ENCODE assay signal across 23 cellular contexts in genomic region chr13:108361769-108362168, GRCh38.
"Had no signal": no experiment of that assay in that cellular context is flagged by ENCODE, and none has a peak within 500 bp of the region (broad histone marks: within the 10 kb centered on the region; RNA-seq: fewer than 3 reads in every experiment).

No MANE protein-coding gene starts in this region.

- H3K27me3 Mint-ChIP-seq: dendritic cell treated with granulocyte-macrophage colony-stimulating factor and Interleukin-4, amounts not matched to agents 40 ng/mL and 50 ng/mL, for 4 days; memory B cell; stimulated activated memory B cell treated with anti-CD40 and anti-IgM and Interleukin-4, amounts not matched to agents 10 μg/mL and 1 μg/mL and 100 μg/mL, for 72 hours had no signal

- H3K27ac ChIP-seq: esophagus squamous epithelium, hepatocyte, left ventricle myocardium inferior, lower lobe of right lung, parathyroid adenoma, prostate gland, sigmoid colon, stomach, thoracic aorta, transverse colon had no signal

- H3K4me3 Mint-ChIP-seq: dendritic cell treated with granulocyte-macrophage colony-stimulating factor and Interleukin-4, amounts not matched to agents 40 ng/mL and 50 ng/mL, for 4 days; memory B cell; mesothelial cell of epicardium; natural killer cell treated with Interleukin-12 subunit alpha and Interleukin-12 subunit beta and Interleukin-15 and Interleukin-18, amount 100 ng/mL, for 72 hours; stimulated activated memory B cell treated with anti-CD40 and anti-IgM and Interleukin-4, amounts not matched to agents 10 μg/mL and 1 μg/mL and 100 μg/mL, for 72 hours had no signal

- H3K4me3 ChIP-seq: esophagus squamous epithelium, hepatocyte, left ventricle myocardium inferior, lower lobe of right lung, prostate gland, sigmoid colon, stomach, thoracic aorta, transverse colon had no signal

- H3K4me1 Mint-ChIP-seq: memory B cell; mesothelial cell of epicardium; stimulated activated memory B cell treated with anti-CD40 and anti-IgM and Interleukin-4, amounts not matched to agents 10 μg/mL and 1 μg/mL and 100 μg/mL, for 72 hours had no signal

- H3K9me3 ChIP-seq: esophagus squamous epithelium, left ventricle myocardium inferior, lower lobe of right lung, prostate gland, sigmoid colon, stomach, thoracic aorta, transverse colon had no signal

- ATAC-seq: left cardiac atrium; lower lobe of right lung; natural killer cell treated with Interleukin-12 subunit alpha and Interleukin-12 subunit beta and Interleukin-15 and Interleukin-18, amount 100 ng/mL, for 72 hours; stimulated activated memory B cell treated with anti-CD40 and anti-IgM and Interleukin-4, amounts not matched to agents 10 μg/mL and 1 μg/mL and 100 μg/mL, for 72 hours had no signal

- DNase-seq: cerebellar nuclear complex; esophagus squamous epithelium; foreskin fibroblast; head of caudate nucleus; kidney; left cardiac atrium; left ventricle myocardium inferior; lower lobe of right lung; sigmoid colon; small intestine; stimulated activated CD4-positive, alpha-beta T cell treated with anti-CD3 and anti-CD28 coated beads, Interleukin-4, amount 100 ng/mL, for 1 hour; stomach; substantia nigra; transverse colon had no signal

- H3K4me1 ChIP-seq: esophagus squamous epithelium, left ventricle myocardium inferior, lower lobe of right lung, parathyroid adenoma, prostate gland, sigmoid colon, stomach, transverse colon had no signal

- H3K27ac Mint-ChIP-seq: dendritic cell treated with granulocyte-macrophage colony-stimulating factor and Interleukin-4, amounts not matched to agents 40 ng/mL and 50 ng/mL, for 4 days; memory B cell; mesothelial cell of epicardium; natural killer cell treated with Interleukin-12 subunit alpha and Interleukin-12 subunit beta and Interleukin-15 and Interleukin-18, amount 100 ng/mL, for 72 hours; stimulated activated memory B cell treated with anti-CD40 and anti-IgM and Interleukin-4, amounts not matched to agents 10 μg/mL and 1 μg/mL and 100 μg/mL, for 72 hours had no signal

- H3K36me3 ChIP-seq: esophagus squamous epithelium, left ventricle myocardium inferior, lower lobe of right lung, prostate gland, sigmoid colon, stomach, thoracic aorta, transverse colon had no signal

- H3K36me3 Mint-ChIP-seq: memory B cell; mesothelial cell of epicardium; natural killer cell treated with Interleukin-12 subunit alpha and Interleukin-12 subunit beta and Interleukin-15 and Interleukin-18, amount 100 ng/mL, for 72 hours; stimulated activated memory B cell treated with anti-CD40 and anti-IgM and Interleukin-4, amounts not matched to agents 10 μg/mL and 1 μg/mL and 100 μg/mL, for 72 hours had no signal

- H3K27me3 ChIP-seq: esophagus squamous epithelium, hepatocyte, sigmoid colon, transverse colon had no signal
